16 cellular contexts compared by ENCODE assay signal in the genomic region with DNA sequence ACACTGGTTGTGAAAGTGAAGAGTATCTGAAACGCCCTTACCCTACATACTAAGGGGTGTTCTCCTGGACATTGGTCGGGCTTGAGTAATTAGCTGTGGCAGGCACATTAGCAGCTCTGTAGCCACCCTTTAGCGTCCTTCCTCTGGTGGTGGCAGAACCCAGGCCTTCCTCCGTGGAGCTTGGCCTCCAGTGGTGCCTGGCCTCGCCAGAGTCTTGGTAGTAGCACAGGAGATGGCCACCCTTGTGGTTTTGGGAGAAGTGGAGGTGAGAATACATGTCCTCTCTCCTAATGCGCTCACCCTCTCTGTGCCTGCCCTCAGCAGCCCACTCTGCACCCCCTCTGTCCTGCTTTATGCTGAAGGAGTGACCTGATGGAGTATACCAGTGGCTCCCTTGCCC. TPM values are rescaled to one million over a fixed set of nuclear protein-coding genes. Genes with fewer than 3 reads are reported as not detected.
DNase-seq lines count a peak whose midpoint lies in the region; ATAC-seq and TF ChIP-seq lines count a peak whose summit lies in the region.
"Had no signal": no experiment of that assay in that cellular context is flagged by ENCODE, and none has a peak within 500 bp of the region (broad histone marks: within the 10 kb centered on the region; RNA-seq: fewer than 3 reads in every experiment).

No MANE protein-coding gene starts in this region.

- peaks cover 0 to 31% of the 10 kb centered on the region in 2 donors for H3K4me1 ChIP-seq in right atrium auricular region
- peaks cover under 1% of the 10 kb centered on the region for H3K4me1 ChIP-seq in lower lobe of right lung
- H3K4me1 ChIP-seq in thyroid gland = peaks cover 47 to 51% of the 10 kb centered on the region in 2 donors
- H3K4me1 ChIP-seq: A549, BE2C had no signal

- ATAC-seq in Right ventricle myocardium inferior = no peak
- ATAC-seq in lower lobe of right lung = no peak
- ATAC-seq: A549, GM12878 had no signal

- TF ChIP-seq CTCF in right atrium auricular region (IDR thresholded peaks at IDR 0.05) = no peak
- TF ChIP-seq CTCF in C4-2B (conservative IDR thresholded peaks at IDR 0.05) = no peak
- TF ChIP-seq CTCF in lower lobe of right lung (IDR thresholded peaks at IDR 0.05) = no peak
- no peak for TF ChIP-seq CTCF in thyroid gland (IDR thresholded peaks at IDR 0.05)

- H3K27ac ChIP-seq in right atrium auricular region (peak overlapping the region; percentile 71 to 88), C4-2B (peak overlapping the region; percentile 99), lower lobe of right lung (no peak overlapping the region), thyroid gland (peak overlapping the region; percentile 66 to 90 (median 70))
- H3K27ac ChIP-seq: A549 had no signal

- peaks cover 40% of the 10 kb centered on the region for H3K36me3 ChIP-seq in right atrium auricular region
- peaks cover 10% of the 10 kb centered on the region for H3K36me3 ChIP-seq in lower lobe of right lung
- H3K36me3 ChIP-seq in thyroid gland = peaks cover 0 to 6% of the 10 kb centered on the region in 2 donors
- H3K36me3 ChIP-seq: BE2C had no signal

- H3K27me3 ChIP-seq in right atrium auricular region (no peaks in the 10 kb centered on the region), lower lobe of right lung (ENCODE audit: low read depth) (no peaks in the 10 kb centered on the region), thyroid gland (no peaks in the 10 kb centered on the region)
- H3K27me3 ChIP-seq: BE2C had no signal

- 83 to 91% methylated on average over 2 to 5 of the region's 6 CpGs for WGBS in thyroid gland, 2 donors

- H3K4me3 ChIP-seq in right atrium auricular region (no peak overlapping the region), lower lobe of right lung (no peak overlapping the region), thyroid gland (replicated peaks in 1 of 3) (no peak overlapping the region)
- H3K4me3 ChIP-seq: A549, GM12878 had no signal

- H3K9me3 ChIP-seq in right atrium auricular region = no peaks in the 10 kb centered on the region
- no peaks in the 10 kb centered on the region for H3K9me3 ChIP-seq in lower lobe of right lung
- no peaks in the 10 kb centered on the region for H3K9me3 ChIP-seq in thyroid gland
- H3K9me3 ChIP-seq: A549, BE2C had no signal

- no peak for DNase-seq in right atrium auricular region (ENCODE audit: low spot score)
- DNase-seq in Right ventricle myocardium inferior (ENCODE audit: missing footprints) = no peak
- DNase-seq in lower lobe of right lung = peak; percentile 13
- no peak for DNase-seq in thyroid gland
- DNase-seq in activated T-cell treated with anti-CD3 and anti-CD28 coated beads, Interleukin-2, amount 50 U/mL, for 48 hours = no peak
- no peak for DNase-seq in NCI-H2171 (lab: John Stamatoyannopoulos, UW)
- DNase-seq: BE2C; Calu3; CD4-positive, CD25-positive, alpha-beta regulatory T cell; DMS 273 treated with DMSO at 0.1 percent for 48 hours; HCEC 1CT; HFFc6 had no signal

- TF ChIP-seq POLR2A in thyroid gland (IDR thresholded peaks at IDR 0.05) = no peak

- intact Hi-C loops in Right ventricle myocardium inferior (cut with DNase I) = no loop called here
- intact Hi-C loops in lower lobe of right lung (cut with DNase I) = no loop called here
- intact Hi-C loops in thyroid gland (cut with DNase I) = no loop called here

RNA-seq across cellular contexts. Expression of a gene that starts 17.6 kb away (rescaled TPM):
- total RNA-seq in right atrium auricular region (100 to 1,000 TPM in 1 of 2 donors, 10 to 100 TPM in 1; 69.1 to 143 TPM), Right ventricle myocardium inferior (215 TPM), lower lobe of right lung (39.6 TPM), thyroid gland (10 to 100 TPM; 21.1 to 74.7 (median 32.7) TPM)

RNA-seq across cellular contexts. Expression of a gene that starts 17.6 kb away (rescaled TPM):
- total RNA-seq in right atrium auricular region (10 to 100 TPM; 17.3 to 29.9 TPM), Right ventricle myocardium inferior (47.6 TPM), lower lobe of right lung (3.5 TPM), thyroid gland (10 to 100 TPM in 3 of 4 donors, 1 to 10 TPM in 1; 7.9 to 20.5 (median 17.1) TPM)
- total RNA-seq: Calu3; CD4-positive, CD25-positive, alpha-beta regulatory T cell; Daoy; GM12878 had no signal

RNA-seq across cellular contexts. Expression of a gene that starts 59.9 kb away (rescaled TPM):
- total RNA-seq in right atrium auricular region (10 to 100 TPM; 25.9 to 28.1 TPM), Right ventricle myocardium inferior (23.2 TPM), lower lobe of right lung (53.6 TPM), thyroid gland (10 to 100 TPM; 50.0 to 76.6 (median 64.6) TPM)
